18 cellular contexts compared by ENCODE assay signal in the genomic region with DNA sequence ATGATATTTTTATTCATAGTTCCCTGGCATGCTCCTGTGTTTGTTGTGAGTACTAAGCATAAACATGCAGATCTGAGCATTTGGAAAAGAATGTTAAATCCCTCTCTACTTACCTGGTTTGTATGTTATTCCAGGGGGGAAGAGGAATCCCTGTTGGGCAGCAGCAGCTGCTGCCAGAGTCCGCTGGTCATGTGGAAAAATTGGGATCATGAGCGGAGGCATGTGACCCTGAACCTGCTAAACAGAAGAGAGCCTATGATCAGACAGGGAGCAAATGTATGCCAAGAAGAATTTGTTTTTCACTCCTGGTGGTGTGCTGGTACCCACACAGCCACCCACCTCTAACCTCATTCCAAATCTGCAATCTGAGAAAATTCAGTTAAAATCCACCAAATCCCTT.
A peak's percentile ranks its signal among the peaks of the same experiment; 100 is the strongest.
DNase-seq lines count a peak whose midpoint lies in the region; ATAC-seq, FAIRE-seq and TF ChIP-seq lines count a peak whose summit lies in the region.
"Had no signal": no experiment of that assay in that cellular context is flagged by ENCODE, and none has a peak within 500 bp of the region (broad histone marks: within the 10 kb centered on the region; RNA-seq: fewer than 3 reads in every experiment).

No MANE protein-coding gene starts in this region.

- peak overlapping the region; percentile 62 to 99 for H3K9ac ChIP-seq in liver (ENCODE audit: low read depth in 1 of 2, low read length in 2 of 2)
- H3K9ac ChIP-seq in HepG2 (ENCODE audit: insufficient read depth, low read depth, low read length): no peak overlapping the region

- H4K20me1 ChIP-seq in HepG2 (ENCODE audit: insufficient read depth, low read length): no peaks in the 10 kb centered on the region

- H3K27ac ChIP-seq in liver (ENCODE audit: low read depth in 1 of 2, low read length in 2 of 2) (peak overlapping the region; percentile 52 to 76), HepG2 (ENCODE audit: extremely low read length, insufficient read depth, low read length) (no peak overlapping the region), esophagus squamous epithelium (peak overlapping the region in 3 of 4 donors; percentile 52 to 79 (median 56))
- H3K27ac ChIP-seq: WERI-Rb-1 had no signal

- ATAC-seq in HepG2 (no peak), T-cell (replicated peaks in 1 of 4) (no peak), GM18502 (IDR thresholded peaks at IDR 0.05; ENCODE audit: poor library complexity, unreplicated experiment) (no peak)
- ATAC-seq: effector memory CD8-positive, alpha-beta T cell had no signal

- no peak for TF ChIP-seq POLR2A in HepG2 (IDR thresholded peaks at IDR 0.05; ENCODE audit: insufficient read depth in 1 of 2, low read depth in 2 of 2, low read length in 2 of 2)
- no peak for TF ChIP-seq POLR2A in esophagus squamous epithelium (IDR thresholded peaks at IDR 0.05)

- H3K27ac Mint-ChIP-seq in mesothelial cell of epicardium (peak overlapping the region; percentile 70), type B pancreatic cell (peak overlapping the region; percentile 23), T-cell (no peak overlapping the region)
- H3K27ac Mint-ChIP-seq: activated T-helper 2 cell treated with anti-CD3 and anti-CD28 coated beads, Interferon-gamma antibody, Interleukin-2, Interleukin-4, amounts not matched to agents 10 μg/mL and 5 μg/mL and 100 μg/mL, durations not matched to agents 14 hours and 24 hours and 36 hours; CD4-positive, CD25-positive, alpha-beta regulatory T cell; effector memory CD8-positive, alpha-beta T cell; T-helper 1 cell treated with Interleukin-12 subunit alpha and Interleukin-12 subunit beta and Interleukin-4 antibody, amounts not matched to agents 30 μg/mL and 1 μg/mL, for 36 hours had no signal

- H3K36me3 ChIP-seq in liver (ENCODE audit: control insufficient read depth in 4 of 4, insufficient read depth in 3 of 4, low read depth in 1 of 4, low read length in 3 of 4): no peaks in the 10 kb centered on the region
- H3K36me3 ChIP-seq in HepG2 (replicated peaks in 1 of 2; ENCODE audit: control insufficient read depth in 1 of 2, insufficient read depth in 2 of 2, low read length in 2 of 2): no peaks in the 10 kb centered on the region
- no peaks in the 10 kb centered on the region for H3K36me3 ChIP-seq in esophagus squamous epithelium
- H3K36me3 ChIP-seq: WERI-Rb-1 had no signal

- TF ChIP-seq EP300 in HepG2 (IDR thresholded peaks at IDR 0.05; ENCODE audit: low read depth in 2 of 2, low read length in 2 of 2): no peak
- no peak for TF ChIP-seq EP300 in HepG2 (CRISPR knock-in tag; IDR thresholded peaks at IDR 0.05; ENCODE audit: borderline replicate concordance)

- CTCF ChIA-PET in HepG2 (lab: Yijun Ruan, JAX; ENCODE audit: low intra/inter-chr PET ratio, low total read pairs) (no interaction called here), T-cell (lab: Charles Lee) (no interaction called here)

- H3K9me3 ChIP-seq in liver (ENCODE audit: control insufficient read depth in 4 of 4, low read length in 3 of 4): no peaks in the 10 kb centered on the region
- peaks cover 4% of the 10 kb centered on the region; the same call in 1 of the 2 replicates for H3K9me3 ChIP-seq in HepG2 (ENCODE audit: low read length)
- H3K9me3 ChIP-seq in esophagus squamous epithelium: no peaks in the 10 kb centered on the region

- intact Hi-C loops in HepG2 (cut with micrococcal nuclease; ENCODE audit: unreplicated experiment) (no loop called here), esophagus squamous epithelium (cut with DNase I) (no loop called here)

- H3K4me1 Mint-ChIP-seq in mesothelial cell of epicardium: peaks cover 46% of the 10 kb centered on the region
- H3K4me1 Mint-ChIP-seq in type B pancreatic cell (ENCODE audit: unreplicated experiment): peaks cover 35% of the 10 kb centered on the region
- H3K4me1 Mint-ChIP-seq in T-cell: no peaks in the 10 kb centered on the region
- H3K4me1 Mint-ChIP-seq: CD4-positive, CD25-positive, alpha-beta regulatory T cell had no signal

- no peak overlapping the region for H2AFZ ChIP-seq in HepG2 (ENCODE audit: low read length)

- H3K36me3 Mint-ChIP-seq in mesothelial cell of epicardium: peaks cover 2% of the 10 kb centered on the region
- H3K36me3 Mint-ChIP-seq in type B pancreatic cell: peaks cover 5% of the 10 kb centered on the region
- no peaks in the 10 kb centered on the region for H3K36me3 Mint-ChIP-seq in T-cell
- H3K36me3 Mint-ChIP-seq: CD4-positive, CD25-positive, alpha-beta regulatory T cell had no signal

- DNase-seq in HepG2 (ENCODE audit: low spot score) (no peak), esophagus squamous epithelium (lab: John Stamatoyannopoulos, UW) (no peak), mesothelial cell of epicardium (ENCODE audit: low spot score in 2 of 2, unreplicated experiment in 2 of 2) (no peak), type B pancreatic cell (ENCODE audit: extremely low spot score, unreplicated experiment) (no peak), T-cell (no peak), NCI-H510A treated with DMSO at 0.1 percent for 48 hours (lab: John Stamatoyannopoulos, UW) (no peak)
- DNase-seq: CD4-positive, CD25-positive, alpha-beta regulatory T cell; DMS79 treated with DMSO at 0.1 percent for 48 hours; effector memory CD8-positive, alpha-beta T cell; NCI-H1436; NCI-H226; stimulated activated CD4-positive, alpha-beta T cell treated with anti-CD3 and anti-CD28 coated beads, Interleukin-2, amount 100 ng/mL, for 48 hours; WERI-Rb-1 had no signal

- BruUV-seq in HepG2 (replicated peaks; lab: Mats Ljungman, UMichigan): no TSS peak

- H3K4me2 ChIP-seq in HepG2 (ENCODE audit: low read depth, low read length): no peak overlapping the region

- no peaks in the 10 kb centered on the region for H3K79me2 ChIP-seq in HepG2 (ENCODE audit: insufficient read depth, low read length)

- no peaks in the 10 kb centered on the region for H3K27me3 Mint-ChIP-seq in mesothelial cell of epicardium (ENCODE audit: low read depth)
- peaks cover 9% of the 10 kb centered on the region for H3K27me3 Mint-ChIP-seq in type B pancreatic cell
- H3K27me3 Mint-ChIP-seq in T-cell: no peaks in the 10 kb centered on the region
- H3K27me3 Mint-ChIP-seq: CD4-positive, CD25-positive, alpha-beta regulatory T cell; effector memory CD8-positive, alpha-beta T cell had no signal

- TF ChIP-seq RAD21 in liver (IDR thresholded peaks at IDR 0.05) (peak; percentile 31 to 65), HepG2 (CRISPR knock-in tag; IDR thresholded peaks at IDR 0.05) (no peak)

- H3K27me3 ChIP-seq in liver (ENCODE audit: control insufficient read depth in 4 of 4, insufficient read depth in 4 of 4, low read length in 3 of 4) (no peaks in the 10 kb centered on the region), HepG2 (ENCODE audit: control insufficient read depth in 1 of 2, insufficient read depth in 2 of 2, low read length in 2 of 2) (no peaks in the 10 kb centered on the region), esophagus squamous epithelium (no peaks in the 10 kb centered on the region)

- peak overlapping the region in 2 of 3 donors; percentile 38 to 53 for H3K4me3 ChIP-seq in liver (ENCODE audit: low read depth in 1 of 3, low read length in 3 of 3)
- no peak overlapping the region for H3K4me3 ChIP-seq in HepG2 (replicated peaks in 1 of 3; ENCODE audit: insufficient read depth in 1 of 3, low read depth in 2 of 3, low read length in 3 of 3)
- peak overlapping the region in 3 of 4 donors; percentile 22 to 23 (median 22) for H3K4me3 ChIP-seq in esophagus squamous epithelium
- H3K4me3 ChIP-seq: lung had no signal

- no peak for FAIRE-seq in HepG2 (lab: Jason Lieb, UNC)

- H3K4me1 ChIP-seq in liver (ENCODE audit: control insufficient read depth in 4 of 4, insufficient read depth in 4 of 4, low read length in 3 of 4): peaks cover 4 to 41% (median 16%) of the 10 kb centered on the region in 4 donors
- peaks cover 54% of the 10 kb centered on the region for H3K4me1 ChIP-seq in HepG2 (ENCODE audit: insufficient read depth, low read length)
- H3K4me1 ChIP-seq in esophagus squamous epithelium: peaks cover 5 to 63% (median 7%) of the 10 kb centered on the region in 3 donors

- TF ChIP-seq CTCF in liver (IDR thresholded peaks at IDR 0.05; ENCODE audit: low read depth, low read length, missing input control) (no peak), HepG2 (CRISPR knock-in tag; IDR thresholded peaks at IDR 0.05) (no peak), esophagus squamous epithelium (IDR thresholded peaks at IDR 0.05) (no peak), mesothelial cell of epicardium (IDR thresholded peaks at IDR 0.05; ENCODE audit: unreplicated experiment) (no peak), type B pancreatic cell (conservative IDR thresholded peaks at IDR 0.05) (no peak)

- POLR2A ChIA-PET in HepG2 (lab: Yijun Ruan, JAX): interaction anchor here (1.0 kb wide), 1 partner anchor 44 kb away, joined by 3 read pairs; no protein-coding TSS in a partner anchor
- POLR2A ChIA-PET in T-cell (lab: Charles Lee): no interaction called here

- in situ Hi-C loops in HepG2 (cut with HindIII; ENCODE audit: extremely low pct_ligation_motif_present, low pct_unique_long_range_greater_than_20kb): no loop called here

- peaks cover 4% of the 10 kb centered on the region for H3K9me3 Mint-ChIP-seq in mesothelial cell of epicardium
- H3K9me3 Mint-ChIP-seq in type B pancreatic cell: peaks cover 3% of the 10 kb centered on the region
- peaks cover 0 to 4% (median 2%) of the 10 kb centered on the region in 3 donors for H3K9me3 Mint-ChIP-seq in T-cell
- H3K9me3 Mint-ChIP-seq: activated T-helper 2 cell treated with anti-CD3 and anti-CD28 coated beads, Interferon-gamma antibody, Interleukin-2, Interleukin-4, amounts not matched to agents 10 μg/mL and 5 μg/mL and 100 μg/mL, durations not matched to agents 14 hours and 24 hours and 36 hours; T-helper 1 cell treated with Interleukin-12 subunit alpha and Interleukin-12 subunit beta and Interleukin-4 antibody, amounts not matched to agents 30 μg/mL and 1 μg/mL, for 36 hours had no signal

- no peak overlapping the region for H3K4me3 Mint-ChIP-seq in mesothelial cell of epicardium
- peak overlapping the region; percentile 53 for H3K4me3 Mint-ChIP-seq in type B pancreatic cell
- H3K4me3 Mint-ChIP-seq in T-cell: no peak overlapping the region
- H3K4me3 Mint-ChIP-seq: CD4-positive, CD25-positive, alpha-beta regulatory T cell; effector memory CD8-positive, alpha-beta T cell; T-helper 1 cell treated with Interleukin-12 subunit alpha and Interleukin-12 subunit beta and Interleukin-4 antibody, amounts not matched to agents 30 μg/mL and 1 μg/mL, for 36 hours had no signal

- 34% methylated on average over 2 of the region's 2 CpGs for WGBS in liver
- 58% methylated on average over 2 of the region's 2 CpGs for WGBS in HepG2 (ENCODE audit: low lambda C conversion rate)
- 58 to 67% methylated on average over 1 to 2 of the region's 2 CpGs for WGBS in esophagus squamous epithelium, 2 donors

TF ChIP-seq in liver, 16 proteins besides CTCF, POLR2A, EP300 and RAD21 (continues in another document):
- no peak for TF ChIP-seq JUND (IDR thresholded peaks at IDR 0.05)
- TF ChIP-seq FOXA2 (IDR thresholded peaks at IDR 0.05): no peak
- no peak for TF ChIP-seq GABPA (IDR thresholded peaks at IDR 0.05 in 1 of 2, conservative IDR thresholded peaks at IDR 0.05 in 1 of 2)
- TF ChIP-seq YY1 (IDR thresholded peaks at IDR 0.05): peak; percentile 89

TF ChIP-seq in HepG2, 621 proteins besides CTCF, POLR2A, EP300 and RAD21 (continues in another document):
- TF ChIP-seq CENPX (CRISPR knock-in tag; IDR thresholded peaks at IDR 0.05): no peak

Comparison
In these comparisons a context has a peak if more than half of its experiments do, and no peak if none do; other contexts are left out.
1. H3K4me3 ChIP-seq: peak in liver (2 of 3) and esophagus squamous epithelium (3 of 4); none in HepG2 (0 of 3).
2. H3K27ac Mint-ChIP-seq: peak in mesothelial cell of epicardium (single experiment) and type B pancreatic cell (single experiment); none in T-cell (0 of 2).